Comparison of ENCODE assay signal across 1 cellular context in the genomic region with DNA sequence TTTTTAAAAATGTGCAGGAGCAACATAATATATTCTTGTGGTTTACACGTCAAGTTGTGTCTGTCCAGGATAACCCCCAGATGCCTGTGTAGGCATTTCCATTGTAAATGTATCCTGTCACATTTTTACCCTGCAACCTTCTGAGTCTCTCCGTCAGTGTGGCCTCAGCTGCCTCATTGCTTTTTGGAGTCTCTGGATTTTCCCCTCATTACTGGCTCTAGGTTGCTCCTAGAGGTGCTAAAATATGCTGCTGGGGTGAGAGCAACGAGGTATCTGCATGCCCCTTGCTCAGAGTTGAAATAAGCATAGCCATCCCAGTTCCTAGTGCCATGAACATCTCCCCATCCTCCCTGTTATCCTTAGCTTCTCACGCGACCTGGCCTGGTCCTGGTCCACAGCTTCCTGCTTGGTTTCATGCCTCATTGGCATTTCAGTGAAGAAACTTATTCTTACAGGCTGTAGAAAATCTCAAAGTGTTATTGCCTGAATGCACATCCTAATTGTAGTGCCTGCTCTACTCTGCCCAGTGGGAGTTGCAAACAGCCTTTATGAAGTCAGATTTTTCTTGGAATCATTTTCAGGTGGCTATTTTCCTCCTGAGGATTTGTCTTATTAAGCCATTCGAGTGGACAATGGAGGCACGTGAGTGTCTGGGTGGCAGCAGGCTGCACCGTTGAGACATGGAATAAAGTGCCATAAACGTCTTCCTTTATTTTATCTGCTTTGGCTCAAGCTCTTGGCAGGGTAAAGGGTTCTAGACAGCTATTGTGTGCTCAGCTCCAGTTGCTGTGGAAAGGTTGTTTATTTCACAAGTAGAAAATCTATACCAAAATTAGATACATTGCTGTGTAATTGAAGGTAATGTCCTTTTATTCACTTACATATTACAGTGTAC.
A peak's percentile ranks its signal among the peaks of the same experiment; 100 is the strongest.
TF ChIP-seq lines count a peak whose summit lies in the region.

No MANE protein-coding gene starts in this region.

TF ChIP-seq in GM12878, 131 proteins besides CTCF, POLR2A, EP300 and RAD21:
- TF ChIP-seq MTA2 (IDR thresholded peaks at IDR 0.05; ENCODE audit: low read depth) = 0 out of 2 replicates have a peak, but pooled peaks have one; percentile 16
- TF ChIP-seq POU2F2 (IDR thresholded peaks at IDR 0.05; ENCODE audit: borderline replicate concordance, low read depth, low read length) = 0 out of 3 replicates have a peak, but pooled peaks have one; percentile 7
- no peak for TF ChIP-seq BRCA1 (IDR thresholded peaks at IDR 0.05; ENCODE audit: low read depth, low read length)
- no peak for TF ChIP-seq IRF4 (IDR thresholded peaks at IDR 0.05; ENCODE audit: low read depth, low read length)
- no peak for TF ChIP-seq CBX3 (IDR thresholded peaks at IDR 0.05; ENCODE audit: borderline replicate concordance, low read depth)
- TF ChIP-seq, protein P1, sequence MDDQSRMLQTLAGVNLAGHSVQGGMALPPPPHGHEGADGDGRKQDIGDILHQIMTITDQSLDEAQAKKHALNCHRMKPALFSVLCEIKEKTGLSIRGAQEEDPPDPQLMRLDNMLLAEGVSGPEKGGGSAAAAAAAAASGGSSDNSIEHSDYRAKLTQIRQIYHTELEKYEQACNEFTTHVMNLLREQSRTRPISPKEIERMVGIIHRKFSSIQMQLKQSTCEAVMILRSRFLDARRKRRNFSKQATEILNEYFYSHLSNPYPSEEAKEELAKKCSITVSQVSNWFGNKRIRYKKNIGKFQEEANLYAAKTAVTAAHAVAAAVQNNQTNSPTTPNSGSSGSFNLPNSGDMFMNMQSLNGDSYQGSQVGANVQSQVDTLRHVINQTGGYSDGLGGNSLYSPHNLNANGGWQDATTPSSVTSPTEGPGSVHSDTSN (IDR thresholded peaks at IDR 0.05; ENCODE audit: insufficient replicate concordance, low read depth, low read length) = no peak
- 0 out of 4 replicates have a peak, but pooled peaks of 1 of the 2 experiments have one; percentile 8 for TF ChIP-seq BHLHE40 (IDR thresholded peaks at IDR 0.05; ENCODE audit: borderline replicate concordance in 1 of 2, low read depth in 2 of 2, low read length in 1 of 2)
- TF ChIP-seq IKZF2 (IDR thresholded peaks at IDR 0.05) = 0 out of 4 replicates have a peak, but pooled peaks of 1 of the 2 experiments have one; percentile 12
- TF ChIP-seq POLR2AphosphoS5 (IDR thresholded peaks at IDR 0.05; ENCODE audit: low read length) = peak; percentile 75
- TF ChIP-seq NFXL1 (IDR thresholded peaks at IDR 0.05; ENCODE audit: borderline replicate concordance) = no peak
